ENCODE assay signal across 22 cellular contexts in genomic region chr3:179927191-179927590, GRCh38.
"Had no signal": no experiment of that assay in that cellular context is flagged by ENCODE, and none has a peak within 500 bp of the region (broad histone marks: within the 10 kb centered on the region; RNA-seq: fewer than 3 reads in every experiment).

No MANE protein-coding gene starts in this region.

- H3K9me3 ChIP-seq: ascending aorta, breast epithelium, heart right ventricle, stomach, thoracic aorta, upper lobe of right lung had no signal

- H3K27ac Mint-ChIP-seq: activated CD4-positive, alpha-beta T cell treated with anti-CD3 and anti-CD28 coated beads, Interleukin-2, amount 10 ng/mL, durations not matched to agents 7 days and 5 days; activated T-helper 1 cell treated with anti-CD3 and anti-CD28 coated beads, Interleukin-12 subunit alpha, Interleukin-12 subunit beta, Interleukin-2, Interleukin-4 antibody, amounts not matched to agents 30 ng/mL and 10 ng/mL and 1 ng/mL, durations not matched to agents 14 hours and 24 hours and 36 hours; dendritic cell treated with granulocyte-macrophage colony-stimulating factor and Interleukin-4, amounts not matched to agents 40 ng/mL and 50 ng/mL, for 4 days; naive B cell; progenitor cell of endocrine pancreas had no signal

- H3K27ac ChIP-seq: ascending aorta, breast epithelium, epithelial cell of prostate, heart right ventricle, stomach, thoracic aorta, upper lobe of right lung had no signal

- H3K36me3 ChIP-seq: ascending aorta, breast epithelium, heart right ventricle, stomach, thoracic aorta, upper lobe of right lung had no signal

- H3K4me1 ChIP-seq: ascending aorta, breast epithelium, heart right ventricle, stomach, upper lobe of right lung had no signal

- DNase-seq: activated CD4-positive, alpha-beta T cell treated with anti-CD3 and anti-CD28 coated beads, Interleukin-2, amount 10 ng/mL, durations not matched to agents 7 days and 5 days; activated CD8-positive, alpha-beta memory T cell treated with anti-CD3 and anti-CD28 coated beads for 24 hours; activated naive CD4-positive, alpha-beta T cell; cerebellar nuclear complex; effector memory CD4-positive, alpha-beta T cell; heart right ventricle; islet precursor cell; naive B cell; right cardiac atrium; small intestine; stimulated activated CD4-positive, alpha-beta T cell treated with anti-CD3 and anti-CD28 coated beads, Interleukin-4, amount 100 ng/mL, for 4 hours; stimulated activated CD8-positive, alpha-beta memory T cell treated with anti-CD3 and anti-CD28 coated beads, Interleukin-4, amount 100 ng/mL, for 48 hours; stomach; SW 1271; upper lobe of right lung had no signal

- H3K27me3 ChIP-seq: ascending aorta, breast epithelium, stomach, upper lobe of right lung had no signal

- H3K4me1 Mint-ChIP-seq: activated CD4-positive, alpha-beta T cell treated with anti-CD3 and anti-CD28 coated beads, Interleukin-2, amount 10 ng/mL, durations not matched to agents 7 days and 5 days; naive B cell had no signal

- ATAC-seq: heart right ventricle, right cardiac atrium, upper lobe of right lung had no signal

- H3K9me3 Mint-ChIP-seq: activated CD4-positive, alpha-beta T cell treated with anti-CD3 and anti-CD28 coated beads, Interleukin-2, amount 10 ng/mL, durations not matched to agents 7 days and 5 days; activated T-helper 1 cell treated with anti-CD3 and anti-CD28 coated beads, Interleukin-12 subunit alpha, Interleukin-12 subunit beta, Interleukin-2, Interleukin-4 antibody, amounts not matched to agents 30 ng/mL and 10 ng/mL and 1 ng/mL, durations not matched to agents 14 hours and 24 hours and 36 hours; dendritic cell treated with granulocyte-macrophage colony-stimulating factor and Interleukin-4, amounts not matched to agents 40 ng/mL and 50 ng/mL, for 4 days; naive B cell had no signal

- H3K36me3 Mint-ChIP-seq: naive B cell had no signal

- H3K4me3 Mint-ChIP-seq: activated CD4-positive, alpha-beta T cell treated with anti-CD3 and anti-CD28 coated beads, Interleukin-2, amount 10 ng/mL, durations not matched to agents 7 days and 5 days; activated T-helper 1 cell treated with anti-CD3 and anti-CD28 coated beads, Interleukin-12 subunit alpha, Interleukin-12 subunit beta, Interleukin-2, Interleukin-4 antibody, amounts not matched to agents 30 ng/mL and 10 ng/mL and 1 ng/mL, durations not matched to agents 14 hours and 24 hours and 36 hours; dendritic cell treated with granulocyte-macrophage colony-stimulating factor and Interleukin-4, amounts not matched to agents 40 ng/mL and 50 ng/mL, for 4 days; naive B cell had no signal

- H3K4me3 ChIP-seq: ascending aorta, breast epithelium, heart right ventricle, stomach, thoracic aorta, upper lobe of right lung had no signal
